Comparison of ENCODE assay signal across 15 cellular contexts in the genomic region with DNA sequence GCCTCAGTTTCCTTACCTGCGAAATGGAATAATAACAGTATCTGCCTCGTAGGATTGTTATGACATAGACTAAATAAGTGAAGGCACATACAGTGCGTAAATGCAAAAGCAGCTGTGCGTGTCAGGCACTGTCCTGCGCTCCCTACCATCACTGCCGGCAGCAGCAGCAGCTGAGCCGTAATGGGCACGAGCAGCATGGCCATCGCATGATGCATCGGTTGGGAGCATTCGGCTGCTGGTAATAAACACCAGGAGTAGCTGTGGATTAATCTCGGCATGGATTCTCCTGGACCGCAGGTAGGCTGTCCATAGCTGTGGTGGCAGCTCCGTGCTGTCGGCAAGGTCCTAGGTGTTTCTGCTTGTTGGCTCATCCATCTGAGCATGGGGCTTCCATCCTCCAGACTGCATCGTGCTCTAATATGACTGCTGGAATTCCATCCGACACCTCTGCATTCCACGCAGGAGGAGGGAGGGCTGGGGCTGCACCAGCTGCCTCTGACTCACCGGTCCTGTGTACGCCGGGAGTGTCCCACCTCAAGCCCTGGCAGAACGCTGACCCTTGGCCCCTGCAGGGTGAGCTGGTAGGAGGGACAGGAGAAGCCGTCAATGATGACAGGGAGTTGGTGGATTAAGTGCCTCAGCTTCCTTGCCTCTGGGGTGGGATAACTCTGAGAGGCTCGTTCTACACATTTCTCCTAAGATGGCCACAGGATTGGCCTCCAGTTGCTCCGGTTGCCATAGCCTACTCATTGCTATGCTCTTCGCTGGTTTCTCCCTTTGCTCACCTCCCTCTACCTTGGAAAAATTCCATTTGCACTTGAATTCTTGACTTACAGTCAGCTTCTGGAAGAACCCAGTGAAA.
DNase-seq lines count a peak whose midpoint lies in the region; ATAC-seq, FAIRE-seq and TF ChIP-seq lines count a peak whose summit lies in the region.
"Had no signal": no experiment of that assay in that cellular context is flagged by ENCODE, and none has a peak within 500 bp of the region (broad histone marks: within the 10 kb centered on the region; RNA-seq: fewer than 3 reads in every experiment).

No MANE protein-coding gene starts in this region.

- H3K4me1 ChIP-seq in mesendoderm (ENCODE audit: control insufficient read depth, low read depth, low read length), result peaks cover 8% of the 10 kb centered on the region

- H3K27ac Mint-ChIP-seq in stimulated activated memory B cell treated with anti-CD40 and anti-IgM and Interleukin-4, amounts not matched to agents 10 μg/mL and 1 μg/mL and 100 μg/mL, for 72 hours, result no peak overlapping the region
- H3K27ac Mint-ChIP-seq: IgD-negative memory B cell had no signal

- no CpG with 5 or more reads among the region's 26 CpGs for WGBS in mesendoderm (ENCODE audit: extremely low coverage, insufficient coverage, low lambda C conversion rate)

- no peak overlapping the region for H3K4me2 ChIP-seq in mesendoderm (ENCODE audit: low read length)

- no peak for ATAC-seq in stimulated activated memory B cell treated with anti-CD40 and anti-IgM and Interleukin-4, amounts not matched to agents 10 μg/mL and 1 μg/mL and 100 μg/mL, for 72 hours
- ATAC-seq: activated CD4-positive, CD25-positive, alpha-beta regulatory T cell treated with anti-CD3 and anti-CD28 coated beads, Interleukin-2, amount 50 U/mL, for 24 hours; activated T-cell treated with anti-CD3 and anti-CD28 coated beads, Interleukin-2, amount 50 U/mL, for 4 hours; naive thymus-derived CD4-positive, alpha-beta T cell had no signal

- no peak overlapping the region for H3K4me3 Mint-ChIP-seq in stimulated activated memory B cell treated with anti-CD40 and anti-IgM and Interleukin-4, amounts not matched to agents 10 μg/mL and 1 μg/mL and 100 μg/mL, for 72 hours
- H3K4me3 Mint-ChIP-seq: activated T-cell treated with anti-CD3 and anti-CD28 coated beads, Interleukin-2, amount 50 U/mL, for 4 hours; CD8-positive, alpha-beta memory T cell; IgD-negative memory B cell; naive thymus-derived CD4-positive, alpha-beta T cell had no signal

- no peak overlapping the region for H2BK120ac ChIP-seq in mesendoderm (ENCODE audit: low read depth, low read length)

- no peaks in the 10 kb centered on the region for H3K36me3 ChIP-seq in bronchial epithelial cell (ENCODE audit: control insufficient read depth, insufficient read depth, low read length)
- no peaks in the 10 kb centered on the region for H3K36me3 ChIP-seq in mesendoderm (ENCODE audit: control insufficient read depth, insufficient read depth, low read length)

- H3K56ac ChIP-seq in mesendoderm (ENCODE audit: low read length), result no peak overlapping the region

- no peak overlapping the region for H2BK15ac ChIP-seq in mesendoderm (replicated peaks; ENCODE audit: low read depth)

- H4K5ac ChIP-seq in mesendoderm (ENCODE audit: low read length), result no peak overlapping the region

- peak; percentile 41 for DNase-seq in SIG-M5 treated with dmso at 0.1 percent for 504 hours (lab: John Stamatoyannopoulos, UW; ENCODE audit: unreplicated experiment)
- no peak for DNase-seq in SIG-M5 (lab: John Stamatoyannopoulos, UW)
- peak; percentile 69 for DNase-seq in bronchial epithelial cell (ENCODE audit: low read depth)
- peak; percentile 56 for DNase-seq in mesendoderm
- DNase-seq in urothelium cell line (ENCODE audit: low spot score), result peak; percentile 95
- no peak for DNase-seq in UCSD-AML1 (lab: John Stamatoyannopoulos, UW; ENCODE audit: unreplicated experiment)
- DNase-seq in activated T-cell treated with anti-CD3 and anti-CD28 coated beads, Interleukin-2, amount 50 U/mL, for 48 hours, result no peak
- DNase-seq: activated T-cell treated with anti-CD3 and anti-CD28 coated beads, Interleukin-2, amount 50 U/mL, for 4 hours; CD8-positive, alpha-beta memory T cell; naive thymus-derived CD4-positive, alpha-beta T cell; NCI-H146 had no signal

- no peaks in the 10 kb centered on the region for H3K9me3 Mint-ChIP-seq in stimulated activated memory B cell treated with anti-CD40 and anti-IgM and Interleukin-4, amounts not matched to agents 10 μg/mL and 1 μg/mL and 100 μg/mL, for 72 hours
- H3K9me3 Mint-ChIP-seq: activated T-cell treated with anti-CD3 and anti-CD28 coated beads, Interleukin-2, amount 50 U/mL, for 4 hours; CD8-positive, alpha-beta memory T cell; IgD-negative memory B cell had no signal

- no peak overlapping the region for H3K23ac ChIP-seq in mesendoderm (ENCODE audit: low read length)

- H2BK5ac ChIP-seq in mesendoderm (ENCODE audit: low read length), result no peak overlapping the region

- TF ChIP-seq CTCF in bronchial epithelial cell (IDR thresholded peaks at IDR 0.05; ENCODE audit: insufficient read depth, low read length, severe bottlenecking), result no peak

- no peak overlapping the region for H4K8ac ChIP-seq in mesendoderm (ENCODE audit: low read depth, low read length)

- no peak overlapping the region for H3K4me3 ChIP-seq in bronchial epithelial cell (ENCODE audit: low read depth, low read length)
- H3K4me3 ChIP-seq in mesendoderm (ENCODE audit: low read length), result no peak overlapping the region

- no peaks in the 10 kb centered on the region for H3K79me1 ChIP-seq in mesendoderm (ENCODE audit: low read length)

- H3K18ac ChIP-seq in mesendoderm (ENCODE audit: low read length), result no peak overlapping the region

- H3K36me3 Mint-ChIP-seq in stimulated activated memory B cell treated with anti-CD40 and anti-IgM and Interleukin-4, amounts not matched to agents 10 μg/mL and 1 μg/mL and 100 μg/mL, for 72 hours, result no peaks in the 10 kb centered on the region
- H3K36me3 Mint-ChIP-seq: CD8-positive, alpha-beta memory T cell; naive thymus-derived CD4-positive, alpha-beta T cell had no signal

- no peak overlapping the region for H3K27ac ChIP-seq in mesendoderm (ENCODE audit: low read depth, low read length)
- H3K27ac ChIP-seq: 22Rv1 had no signal

- no peaks in the 10 kb centered on the region for H3K79me2 ChIP-seq in mesendoderm (ENCODE audit: control insufficient read depth, insufficient read depth, low read length)

- H3K4me1 Mint-ChIP-seq in stimulated activated memory B cell treated with anti-CD40 and anti-IgM and Interleukin-4, amounts not matched to agents 10 μg/mL and 1 μg/mL and 100 μg/mL, for 72 hours, result no peaks in the 10 kb centered on the region
- H3K4me1 Mint-ChIP-seq: CD8-positive, alpha-beta memory T cell; IgD-negative memory B cell; naive thymus-derived CD4-positive, alpha-beta T cell had no signal

- no peak overlapping the region for H2AK5ac ChIP-seq in mesendoderm (ENCODE audit: low read length)

- FAIRE-seq in bronchial epithelial cell (lab: Jason Lieb, UNC), result no peak
- FAIRE-seq in urothelium cell line (lab: Jason Lieb, UNC), result peak; percentile 98

- no peak overlapping the region for H3K4ac ChIP-seq in mesendoderm (ENCODE audit: low read depth, low read length)

- no peak overlapping the region for H3K9ac ChIP-seq in mesendoderm (ENCODE audit: low read length)

- H3K27me3 ChIP-seq in bronchial epithelial cell (ENCODE audit: control insufficient read depth, insufficient read depth, low read length), result peaks cover 5% of the 10 kb centered on the region
- H3K27me3 ChIP-seq in mesendoderm (ENCODE audit: insufficient read depth, low read length, poor library complexity), result no peaks in the 10 kb centered on the region

- peaks cover 54% of the 10 kb centered on the region for H3K27me3 Mint-ChIP-seq in stimulated activated memory B cell treated with anti-CD40 and anti-IgM and Interleukin-4, amounts not matched to agents 10 μg/mL and 1 μg/mL and 100 μg/mL, for 72 hours

Comparison
In these comparisons a context has a peak if more than half of its experiments do, and no peak if none do; other contexts are left out.
1. DNase-seq: peak in SIG-M5 treated with dmso at 0.1 percent for 504 hours (single experiment), bronchial epithelial cell (single experiment), mesendoderm (single experiment) and urothelium cell line (single experiment); none in SIG-M5 (single experiment), UCSD-AML1 (single experiment) and activated T-cell treated with anti-CD3 and anti-CD28 coated beads, Interleukin-2, amount 50 U/mL, for 48 hours (0 of 2).